ENCODE assay signal across 1 cellular context in genomic region chr1:236524892-236525179, GRCh38.
TF ChIP-seq lines count a peak whose summit lies in the region.

No MANE protein-coding gene starts in this region.

TF ChIP-seq in HepG2, 621 proteins besides CTCF, POLR2A, EP300 and RAD21:
- TF ChIP-seq CBFB (CRISPR knock-in tag; IDR thresholded peaks at IDR 0.05) = no peak
- TF ChIP-seq E2F5 (CRISPR knock-in tag; conservative IDR thresholded peaks at IDR 0.05) = no peak
- no peak for TF ChIP-seq GMEB2 (CRISPR knock-in tag; IDR thresholded peaks at IDR 0.05; ENCODE audit: low read depth)
- no peak for TF ChIP-seq ZFP62 (CRISPR knock-in tag; IDR thresholded peaks at IDR 0.05)
- no peak for TF ChIP-seq ZBTB42 (CRISPR knock-in tag; IDR thresholded peaks at IDR 0.05)
- TF ChIP-seq CHD4 (IDR thresholded peaks at IDR 0.05; ENCODE audit: borderline replicate concordance, low read length) = no peak
- TF ChIP-seq ZNF354B (CRISPR knock-in tag; IDR thresholded peaks at IDR 0.05) = no peak
- no peak for TF ChIP-seq GRHL1 (CRISPR knock-in tag; conservative IDR thresholded peaks at IDR 0.05)
- TF ChIP-seq TFDP1 (CRISPR knock-in tag; IDR thresholded peaks at IDR 0.05; ENCODE audit: borderline replicate concordance) = no peak
- no peak for TF ChIP-seq ZNF609 (CRISPR knock-in tag; IDR thresholded peaks at IDR 0.05; ENCODE audit: borderline replicate concordance)
TF ChIP-seq in HepG2: peak in this region for 0.
